Comparison of ENCODE assay signal across 1 cellular context in the genomic region with DNA sequence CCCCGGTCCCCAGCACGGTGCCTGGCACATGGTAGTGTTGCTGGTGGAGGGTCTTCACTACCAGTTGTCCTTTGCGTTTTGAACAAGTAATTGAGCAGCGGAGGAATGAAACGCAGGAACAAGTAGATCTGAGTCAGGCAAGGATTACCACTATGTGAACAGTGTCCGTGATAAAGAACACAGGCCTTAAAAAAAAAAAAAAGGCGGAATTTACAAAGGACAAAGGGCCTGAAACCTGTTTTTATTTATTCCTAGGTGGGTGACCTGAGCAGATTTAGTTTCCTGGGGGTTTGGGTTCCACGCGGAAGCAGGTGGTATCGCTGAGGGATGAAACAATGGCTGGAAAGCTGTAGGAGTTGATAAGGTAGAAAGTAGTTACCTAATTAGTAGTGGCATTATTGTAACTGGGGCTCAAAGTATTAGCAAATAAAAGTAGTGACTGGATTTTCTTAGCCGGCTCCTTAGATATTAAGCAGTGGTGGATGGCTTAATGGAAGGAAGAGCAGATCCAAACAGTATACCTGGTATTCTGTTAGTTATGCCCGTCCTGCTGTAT.
TF ChIP-seq lines count a peak whose summit lies in the region.

No MANE protein-coding gene starts in this region.

TF ChIP-seq in SK-N-SH, 30 proteins besides CTCF, POLR2A, EP300 and RAD21 (continued from another document):
- no peak for TF ChIP-seq REST (IDR thresholded peaks at IDR 0.05; ENCODE audit: low read depth, low read length)
- TF ChIP-seq TCF12 (IDR thresholded peaks at IDR 0.05) = no peak
TF ChIP-seq in SK-N-SH: peak in this region for 0.
